In the genomic region with DNA sequence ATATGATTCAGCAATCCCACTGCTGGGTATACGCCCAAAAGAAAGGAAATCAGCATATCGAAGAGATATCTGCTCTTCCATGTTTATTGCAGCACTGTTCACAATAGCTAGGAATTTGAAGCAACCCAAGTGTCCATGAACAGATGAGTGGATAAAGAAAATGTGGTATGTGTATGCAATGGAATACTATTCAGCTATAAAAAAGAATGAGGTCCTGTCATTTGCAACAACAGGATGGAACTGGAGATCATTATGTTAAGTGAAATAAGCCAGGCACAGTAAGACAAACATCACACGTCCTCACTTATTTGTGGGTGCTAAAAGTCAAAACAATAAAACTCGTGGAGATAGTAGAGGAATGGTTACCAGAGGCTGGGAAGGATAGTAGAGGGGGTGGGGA, we compare ENCODE assay signal across 29 cellular contexts.
"Had no signal": no experiment of that assay in that cellular context is flagged by ENCODE, and none has a peak within 500 bp of the region (broad histone marks: within the 10 kb centered on the region; RNA-seq: fewer than 3 reads in every experiment).

No MANE protein-coding gene starts in this region.

- ATAC-seq: stimulated activated effector memory CD8-positive, alpha-beta T cell treated with anti-CD3 and anti-CD28 coated beads, Interleukin-12 subunit alpha, Interleukin-12 subunit beta, amount 100 ng/mL, for 72 hours; stimulated activated memory B cell treated with anti-CD40 and anti-IgM and Interleukin-4, amounts not matched to agents 10 μg/mL and 1 μg/mL and 100 μg/mL, for 72 hours; stimulated activated naive B cell treated with anti-CD40 and anti-IgM and Interleukin-4, amounts not matched to agents 10 μg/mL and 1 μg/mL and 100 μg/mL, for 72 hours; stimulated activated naive CD8-positive, alpha-beta T cell treated with anti-CD3 and anti-CD28 coated beads, Interleukin-15, amount 100 ng/mL, for 72 hours; stimulated activated naive CD8-positive, alpha-beta T cell treated with anti-CD3 and anti-CD28 coated beads, Interleukin-15, Interleukin-2, amounts not matched to agents 100 U/mL and 50 U/mL, for 24 hours; upper lobe of right lung had no signal

- H3K36me3 Mint-ChIP-seq: stimulated activated effector memory CD8-positive, alpha-beta T cell treated with anti-CD3 and anti-CD28 coated beads, Interleukin-12 subunit alpha, Interleukin-12 subunit beta, amount 100 ng/mL, for 72 hours; stimulated activated memory B cell treated with anti-CD40 and anti-IgM and Interleukin-4, amounts not matched to agents 10 μg/mL and 1 μg/mL and 100 μg/mL, for 72 hours; stimulated activated naive B cell treated with anti-CD40 and anti-IgM and Interleukin-4, amounts not matched to agents 10 μg/mL and 1 μg/mL and 100 μg/mL, for 72 hours; type B pancreatic cell had no signal

- H3K4me1 Mint-ChIP-seq: stimulated activated effector memory CD8-positive, alpha-beta T cell treated with anti-CD3 and anti-CD28 coated beads, Interleukin-12 subunit alpha, Interleukin-12 subunit beta, amount 100 ng/mL, for 72 hours; stimulated activated memory B cell treated with anti-CD40 and anti-IgM and Interleukin-4, amounts not matched to agents 10 μg/mL and 1 μg/mL and 100 μg/mL, for 72 hours had no signal

- DNase-seq: stimulated activated CD4-positive, alpha-beta T cell treated with anti-CD3 and anti-CD28 coated beads, Interleukin-2, amount 100 ng/mL, for 48 hours; stimulated activated CD4-positive, alpha-beta T cell treated with anti-CD3 and anti-CD28 coated beads, Interleukin-4, amount 100 ng/mL, for 1 hour; stimulated activated CD4-positive, alpha-beta T cell treated with anti-CD3 and anti-CD28 coated beads, Interleukin-4, amount 100 ng/mL, for 24 hours; stimulated activated CD4-positive, alpha-beta T cell treated with anti-CD3 and anti-CD28 coated beads, Interleukin-4, amount 100 ng/mL, for 4 hours; stimulated activated CD8-positive, alpha-beta memory T cell treated with anti-CD3 and anti-CD28 coated beads, Interleukin-4, amount 100 ng/mL, for 48 hours; stimulated activated naive B cell treated with anti-CD40 and anti-IgM and Interleukin-4, amounts not matched to agents 10 μg/mL and 1 μg/mL and 100 μg/mL, for 72 hours; stimulated activated naive CD4-positive, alpha-beta T cell; stimulated activated naive CD4-positive, alpha-beta T cell treated with Interleukin-2 at 50 U/mL for 16 hours; stimulated activated naive CD8-positive, alpha-beta T cell treated with anti-CD3 and anti-CD28 coated beads, Interleukin-15, amount 100 ng/mL, for 72 hours; stimulated activated naive CD8-positive, alpha-beta T cell treated with anti-CD3 and anti-CD28 coated beads, Interleukin-15, Interleukin-2, amounts not matched to agents 100 U/mL and 50 U/mL, for 24 hours; stomach; substantia nigra; testis; thyroid gland; tibial artery; transverse colon; trophoblast cell; upper lobe of left lung; upper lobe of right lung; uterus had no signal

- FAIRE-seq: urothelium cell line had no signal

- H3K4me3 Mint-ChIP-seq: stimulated activated effector memory CD8-positive, alpha-beta T cell treated with anti-CD3 and anti-CD28 coated beads, Interleukin-12 subunit alpha, Interleukin-12 subunit beta, amount 100 ng/mL, for 72 hours; stimulated activated memory B cell treated with anti-CD40 and anti-IgM and Interleukin-4, amounts not matched to agents 10 μg/mL and 1 μg/mL and 100 μg/mL, for 72 hours; stimulated activated naive B cell treated with anti-CD40 and anti-IgM and Interleukin-4, amounts not matched to agents 10 μg/mL and 1 μg/mL and 100 μg/mL, for 72 hours; stimulated activated naive CD8-positive, alpha-beta T cell treated with anti-CD3 and anti-CD28 coated beads, Interleukin-15, amount 100 ng/mL, for 72 hours; stimulated activated naive CD8-positive, alpha-beta T cell treated with anti-CD3 and anti-CD28 coated beads, Interleukin-15, Interleukin-2, amounts not matched to agents 100 ng/mL and 50 ng/mL, for 24 hours; type B pancreatic cell had no signal

- H3K27ac ChIP-seq: stomach, suprapubic skin, testis, thoracic aorta, thyroid gland, tibial artery, tibial nerve, transverse colon, upper lobe of left lung, upper lobe of right lung, uterus, vagina had no signal

- H3K4me3 ChIP-seq: stomach, suprapubic skin, testis, thoracic aorta, thyroid gland, tibial artery, tibial nerve, transverse colon, upper lobe of left lung, upper lobe of right lung, uterus, vagina had no signal

- H3K27ac Mint-ChIP-seq: stimulated activated effector memory CD8-positive, alpha-beta T cell treated with anti-CD3 and anti-CD28 coated beads, Interleukin-12 subunit alpha, Interleukin-12 subunit beta, amount 100 ng/mL, for 72 hours; stimulated activated memory B cell treated with anti-CD40 and anti-IgM and Interleukin-4, amounts not matched to agents 10 μg/mL and 1 μg/mL and 100 μg/mL, for 72 hours; stimulated activated naive B cell treated with anti-CD40 and anti-IgM and Interleukin-4, amounts not matched to agents 10 μg/mL and 1 μg/mL and 100 μg/mL, for 72 hours; stimulated activated naive CD8-positive, alpha-beta T cell treated with anti-CD3 and anti-CD28 coated beads, Interleukin-15, amount 100 ng/mL, for 72 hours; stimulated activated naive CD8-positive, alpha-beta T cell treated with anti-CD3 and anti-CD28 coated beads, Interleukin-15, Interleukin-2, amounts not matched to agents 100 ng/mL and 50 ng/mL, for 24 hours; type B pancreatic cell had no signal

- H3K4me1 ChIP-seq: stomach, suprapubic skin, testis, thyroid gland, tibial artery, upper lobe of left lung, upper lobe of right lung, uterus, vagina had no signal

- H3K9me3 ChIP-seq: suprapubic skin, testis, thoracic aorta, thyroid gland, tibial artery, upper lobe of left lung, upper lobe of right lung, uterus, vagina had no signal

- H3K27me3 Mint-ChIP-seq: stimulated activated memory B cell treated with anti-CD40 and anti-IgM and Interleukin-4, amounts not matched to agents 10 μg/mL and 1 μg/mL and 100 μg/mL, for 72 hours; stimulated activated naive B cell treated with anti-CD40 and anti-IgM and Interleukin-4, amounts not matched to agents 10 μg/mL and 1 μg/mL and 100 μg/mL, for 72 hours; stimulated activated naive CD8-positive, alpha-beta T cell treated with anti-CD3 and anti-CD28 coated beads, Interleukin-15, amount 100 ng/mL, for 72 hours; stimulated activated naive CD8-positive, alpha-beta T cell treated with anti-CD3 and anti-CD28 coated beads, Interleukin-15, Interleukin-2, amounts not matched to agents 100 ng/mL and 50 ng/mL, for 24 hours had no signal

- H3K9me3 Mint-ChIP-seq: stimulated activated memory B cell treated with anti-CD40 and anti-IgM and Interleukin-4, amounts not matched to agents 10 μg/mL and 1 μg/mL and 100 μg/mL, for 72 hours had no signal

- H3K27me3 ChIP-seq: stomach, suprapubic skin, testis, thyroid gland, tibial nerve, transverse colon, upper lobe of left lung, upper lobe of right lung, uterus, vagina had no signal

- H3K36me3 ChIP-seq: stomach, suprapubic skin, thoracic aorta, thyroid gland, tibial artery, tibial nerve, transverse colon, upper lobe of left lung, upper lobe of right lung, uterus, vagina had no signal
